ENCODE assay signal across 8 cellular contexts in genomic region chr22:37661160-37661924, GRCh38. TPM values are rescaled to one million over a fixed set of nuclear protein-coding genes. Genes with fewer than 3 reads are reported as not detected.
DNase-seq lines count a peak whose midpoint lies in the region; ATAC-seq, FAIRE-seq and TF ChIP-seq lines count a peak whose summit lies in the region.

No MANE protein-coding gene starts in this region.

- no peak for FAIRE-seq in bronchial epithelial cell (lab: Jason Lieb, UNC)

- WGBS in liver: 41% methylated on average over 12 of the region's 12 CpGs
- WGBS in tibial nerve, 2 donors: 20 to 22% methylated on average over 12 of the region's 12 CpGs

- no peaks in the 10 kb centered on the region for H3K36me3 Mint-ChIP-seq in activated naive CD4-positive, alpha-beta T cell treated with anti-CD3 and anti-CD28 coated beads, Interleukin-2, amount 50 U/mL, for 24 hours

- peaks cover 35% of the 10 kb centered on the region for H3K4me1 Mint-ChIP-seq in activated naive CD4-positive, alpha-beta T cell treated with anti-CD3 and anti-CD28 coated beads, Interleukin-2, amount 50 U/mL, for 24 hours

- peaks cover 2% of the 10 kb centered on the region for H3K36me3 ChIP-seq in bronchial epithelial cell (ENCODE audit: control insufficient read depth, insufficient read depth, low read length)
- H3K36me3 ChIP-seq in liver (ENCODE audit: control insufficient read depth in 4 of 4, insufficient read depth in 3 of 4, low read depth in 1 of 4, low read length in 3 of 4): peaks cover 0 to 9% (median under 1%) of the 10 kb centered on the region in 4 donors
- H3K36me3 ChIP-seq in tibial nerve: peaks cover 0 to 9% (median 0%) of the 10 kb centered on the region in 3 donors

- H3K4me1 ChIP-seq in liver (ENCODE audit: control insufficient read depth in 4 of 4, insufficient read depth in 4 of 4, low read length in 3 of 4) (peaks cover 8 to 53% (median 43%) of the 10 kb centered on the region in 4 donors), tibial nerve (peaks cover 0 to 72% (median 29%) of the 10 kb centered on the region in 4 donors)

- TF ChIP-seq CTCF in bronchial epithelial cell (IDR thresholded peaks at IDR 0.05; ENCODE audit: insufficient read depth, low read length, severe bottlenecking): peak; percentile 36
- TF ChIP-seq CTCF in liver (IDR thresholded peaks at IDR 0.05; ENCODE audit: low read depth, low read length, missing input control): no peak
- TF ChIP-seq CTCF in tibial nerve (IDR thresholded peaks at IDR 0.05): peak; percentile 34 to 73 (median 50)

- no peaks in the 10 kb centered on the region for H3K27me3 Mint-ChIP-seq in activated naive CD4-positive, alpha-beta T cell treated with anti-CD3 and anti-CD28 coated beads, Interleukin-2, amount 50 U/mL, for 24 hours

- H3K27me3 ChIP-seq in bronchial epithelial cell (ENCODE audit: control insufficient read depth, insufficient read depth, low read length) (no peaks in the 10 kb centered on the region), liver (ENCODE audit: control insufficient read depth in 4 of 4, insufficient read depth in 4 of 4, low read length in 3 of 4) (no peaks in the 10 kb centered on the region), tibial nerve (no peaks in the 10 kb centered on the region)

- no peaks in the 10 kb centered on the region for H3K9me3 Mint-ChIP-seq in activated naive CD4-positive, alpha-beta T cell treated with anti-CD3 and anti-CD28 coated beads, Interleukin-2, amount 50 U/mL, for 24 hours

- peak in 1 of 2 donors; percentile 42 for TF ChIP-seq POLR2A in tibial nerve (IDR thresholded peaks at IDR 0.05)

- H3K27ac ChIP-seq in liver (ENCODE audit: low read depth in 1 of 2, low read length in 2 of 2) (peak overlapping the region; percentile 39 to 88), tibial nerve (peak overlapping the region; percentile 47 to 90 (median 86))

- H3K4me3 ChIP-seq in bronchial epithelial cell (ENCODE audit: low read depth, low read length) (no peak overlapping the region), liver (ENCODE audit: low read depth in 1 of 3, low read length in 3 of 3) (peak overlapping the region in 2 of 3 donors; percentile 16 to 88), tibial nerve (no peak overlapping the region)

- peak; percentile 47 to 63 for TF ChIP-seq RAD21 in liver (IDR thresholded peaks at IDR 0.05)

- peak overlapping the region; percentile 51 for H3K4me3 Mint-ChIP-seq in activated naive CD4-positive, alpha-beta T cell treated with anti-CD3 and anti-CD28 coated beads, Interleukin-2, amount 50 U/mL, for 24 hours

- H3K9me3 ChIP-seq in liver (ENCODE audit: control insufficient read depth in 4 of 4, low read length in 3 of 4) (no peaks in the 10 kb centered on the region), tibial nerve (no peaks in the 10 kb centered on the region)

- H3K9ac ChIP-seq in liver (ENCODE audit: low read depth in 1 of 2, low read length in 2 of 2): no peak overlapping the region

- H3K27ac Mint-ChIP-seq in activated naive CD4-positive, alpha-beta T cell treated with anti-CD3 and anti-CD28 coated beads, Interleukin-2, amount 50 U/mL, for 24 hours: no peak overlapping the region

- TF ChIP-seq EP300 in tibial nerve (IDR thresholded peaks at IDR 0.05): peak in 1 of 2 donors; percentile 27

- no peak for DNase-seq in activated naive CD4-positive, alpha-beta T cell treated with Interleukin-2 at 50 U/mL for 16 hours
- DNase-seq in NCI-H82 (lab: John Stamatoyannopoulos, UW) (peak; percentile 78), bronchial epithelial cell (ENCODE audit: low read depth) (no peak), tibial nerve (ENCODE audit: low spot score in 2 of 2) (no peak), COLO829 (ENCODE audit: low spot score) (no peak)

- ATAC-seq in HG03439 (IDR thresholded peaks at IDR 0.05; ENCODE audit: unreplicated experiment): no peak

TF ChIP-seq in liver, 16 proteins besides CTCF, POLR2A, EP300 and RAD21:
- TF ChIP-seq SP1 (IDR thresholded peaks at IDR 0.05) (peak; percentile 27), NR2F2 (IDR thresholded peaks at IDR 0.05) (no peak), HNF4A (conservative IDR thresholded peaks at IDR 0.05) (peak; percentile 54 to 59), RXRA (IDR thresholded peaks at IDR 0.05) (peak; percentile 52 to 71), HNF4G (IDR thresholded peaks at IDR 0.05) (no peak), TAF1 (conservative IDR thresholded peaks at IDR 0.05) (no peak), ATF3 (IDR thresholded peaks at IDR 0.05) (no peak), GABPA (IDR thresholded peaks at IDR 0.05 in 1 of 2, conservative IDR thresholded peaks at IDR 0.05 in 1 of 2) (no peak)

RNA-seq across cellular contexts. Expression of gene PDXP, which starts 2.8 kb away (rescaled TPM):
- total RNA-seq in bronchial epithelial cell: 2.2 and 3.4 TPM in 2 replicates
- total RNA-seq in liver: 10 to 100 TPM; 23.4 to 32.4 TPM
- 10 to 100 TPM; 24.7 to 42.2 TPM for polyA plus RNA-seq in liver
- 10 to 100 TPM; 14.7 to 19.7 (median 16.2) TPM for total RNA-seq in tibial nerve

RNA-seq across cellular contexts. Expression of gene LGALS1, which starts 14.1 kb away (rescaled TPM):
- total RNA-seq in bronchial epithelial cell (1,816 and 1,987 TPM in 2 replicates), liver (10 to 100 TPM; 35.6 to 74.9 TPM), tibial nerve (1,000 to 10,000 TPM; 1,362 to 3,592 (median 2,463) TPM)
- 100 to 1,000 TPM; 108 to 138 TPM for polyA plus RNA-seq in liver

RNA-seq across cellular contexts. Expression of gene SH3BP1, which starts 21.9 kb away (rescaled TPM):
- total RNA-seq in bronchial epithelial cell: 15.5 and 15.6 TPM in 2 replicates
- total RNA-seq in liver: 1 to 10 TPM; 3.8 to 8.2 TPM
- polyA plus RNA-seq in liver: 1 to 10 TPM in 1 of 2 donors, under 1 TPM in 1; 0.24 to 1.7 TPM
- 10 to 100 TPM in 2 of 4 donors, 1 to 10 TPM in 2; 7.5 to 19.8 (median 13.9) TPM for total RNA-seq in tibial nerve

RNA-seq across cellular contexts. Expression of gene NOL12, which starts 24.8 kb away (rescaled TPM):
- 39.8 and 50.1 TPM in 2 replicates for total RNA-seq in bronchial epithelial cell
- total RNA-seq in liver: 10 to 100 TPM; 11.3 to 16.5 TPM
- polyA plus RNA-seq in liver: 10 to 100 TPM in 1 of 2 donors, 1 to 10 TPM in 1; 6.9 to 11.6 TPM
- 10 to 100 TPM; 24.1 to 39.5 (median 31.2) TPM for total RNA-seq in tibial nerve

RNA-seq across cellular contexts. Expression of gene TRIOBP, which starts 35.5 kb away (rescaled TPM):
- total RNA-seq in bronchial epithelial cell (40.3 and 45.6 TPM in 2 replicates), liver (10 to 100 TPM; 24.8 to 41.1 TPM), tibial nerve (100 to 1,000 TPM; 140 to 160 (median 151) TPM)
- 10 to 100 TPM in 1 of 2 donors, 1 to 10 TPM in 1; 4.8 to 18.3 TPM for polyA plus RNA-seq in liver

Comparison
In these comparisons a context has a peak if more than half of its experiments do, and no peak if none do; other contexts are left out.
1. H3K4me3 ChIP-seq: peak in liver (2 of 3); none in bronchial epithelial cell (single experiment) and tibial nerve (0 of 4).
2. RNA of gene LGALS1, which starts 14.1 kb away (total RNA-seq): 1,362 to 3,592 TPM in tibial nerve and 1,816 to 1,987 TPM in bronchial epithelial cell; 35.6 to 74.9 TPM in liver; every median in the first group is over 10 times any median in the second.